Comparison of ENCODE assay signal across 1 cellular context in genomic region chr5:172736524-172737135, GRCh38.
TF ChIP-seq lines count a peak whose summit lies in the region.

No MANE protein-coding gene starts in this region.

TF ChIP-seq in K562, 482 proteins besides CTCF, POLR2A, EP300 and RAD21:
- no peak for TF ChIP-seq NR4A1 (CRISPR knock-in tag; IDR thresholded peaks at IDR 0.05)
- no peak for TF ChIP-seq NR4A1 (tag; IDR thresholded peaks at IDR 0.05)
- peak; percentile 22; the same call in 1 of the 2 replicates for TF ChIP-seq RFX1 (IDR thresholded peaks at IDR 0.05)
